21 cellular contexts compared by ENCODE assay signal in the genomic region with DNA sequence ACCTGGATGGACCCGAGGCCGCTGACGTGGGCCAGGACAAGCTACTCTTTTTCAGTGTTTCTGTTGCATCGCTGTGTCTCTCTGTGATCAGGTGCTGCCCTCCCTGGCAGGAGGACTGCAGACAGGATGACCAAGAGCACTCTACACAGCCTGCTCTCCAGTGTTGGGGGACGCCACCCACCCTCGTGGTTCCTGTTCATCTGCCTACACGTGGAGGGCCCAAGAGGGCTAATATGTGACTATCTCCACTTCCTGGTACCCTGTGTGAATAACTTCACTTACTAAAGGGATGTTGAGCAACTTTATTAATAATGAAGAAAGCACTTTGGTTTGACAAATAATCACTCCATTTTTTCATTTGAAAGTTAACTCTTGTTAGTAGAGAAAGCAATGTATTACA.
A peak's percentile ranks its signal among the peaks of the same experiment; 100 is the strongest.
DNase-seq lines count a peak whose midpoint lies in the region; ATAC-seq and TF ChIP-seq lines count a peak whose summit lies in the region.
"Had no signal": no experiment of that assay in that cellular context is flagged by ENCODE, and none has a peak within 500 bp of the region (broad histone marks: within the 10 kb centered on the region; RNA-seq: fewer than 3 reads in every experiment).

No MANE protein-coding gene starts in this region.

- H3K36me3 ChIP-seq in hepatocyte (replicated peaks; ENCODE audit: insufficient read depth, low read depth), result no peaks in the 10 kb centered on the region
- H3K36me3 ChIP-seq: BLaER1 treated with 17β-estradiol and CSF1 and Interleukin-3, amounts not matched to agents 10 nM and 100 nM; cardiac muscle cell had no signal

- peak overlapping the region; percentile 7 for H3K4me2 ChIP-seq in hepatocyte
- H3K4me2 ChIP-seq: BLaER1 treated with 17β-estradiol and CSF1 and Interleukin-3, amounts not matched to agents 10 nM and 100 nM had no signal

- no peaks in the 10 kb centered on the region for H3K9me3 Mint-ChIP-seq in stimulated activated naive CD8-positive, alpha-beta T cell treated with anti-CD3 and anti-CD28 coated beads, Interleukin-15, amount 100 ng/mL, for 72 hours
- H3K9me3 Mint-ChIP-seq: activated CD4-positive, alpha-beta T cell treated with anti-CD3 and anti-CD28 coated beads, Interleukin-2, amount 10 ng/mL, durations not matched to agents 24 days and 14 days had no signal

- H2AFZ ChIP-seq in hepatocyte, result no peak overlapping the region
- H2AFZ ChIP-seq: parathyroid adenoma had no signal

- H3K27me3 Mint-ChIP-seq in stimulated activated naive CD8-positive, alpha-beta T cell treated with anti-CD3 and anti-CD28 coated beads, Interleukin-15, amount 100 ng/mL, for 72 hours, result peaks cover 37% of the 10 kb centered on the region

- H3K27ac ChIP-seq in hepatocyte, result peak overlapping the region; percentile 91
- H3K27ac ChIP-seq: BLaER1 treated with 17β-estradiol and CSF1 and Interleukin-3, amounts not matched to agents 10 nM and 100 nM; cardiac muscle cell; parathyroid adenoma; SJSA1 had no signal

- peaks cover 42% of the 10 kb centered on the region for H3K79me2 ChIP-seq in hepatocyte
- H3K79me2 ChIP-seq: parathyroid adenoma had no signal

- H3K4me1 ChIP-seq in hepatocyte (ENCODE audit: insufficient read depth), result peaks cover 21% of the 10 kb centered on the region
- H3K4me1 ChIP-seq: BLaER1 treated with 17β-estradiol and CSF1 and Interleukin-3, amounts not matched to agents 10 nM and 100 nM; SJSA1 had no signal

- peak; percentile 20 for ATAC-seq in stimulated activated naive CD8-positive, alpha-beta T cell treated with anti-CD3 and anti-CD28 coated beads, Interleukin-15, amount 100 ng/mL, for 72 hours
- no peak for ATAC-seq in stimulated activated naive CD8-positive, alpha-beta T cell treated with anti-CD3 and anti-CD28 coated beads, Interleukin-15, Interleukin-2, amounts not matched to agents 100 U/mL and 50 U/mL, for 24 hours
- peak; percentile 19 for ATAC-seq in sciatic nerve

- no peaks in the 10 kb centered on the region for H3K9me3 ChIP-seq in hepatocyte (ENCODE audit: low read depth)
- H3K9me3 ChIP-seq: BLaER1 treated with 17β-estradiol and CSF1 and Interleukin-3, amounts not matched to agents 10 nM and 100 nM; SJSA1 had no signal

- no peak for DNase-seq in stimulated activated naive CD8-positive, alpha-beta T cell treated with anti-CD3 and anti-CD28 coated beads, Interleukin-15, amount 100 ng/mL, for 72 hours
- DNase-seq in stimulated activated naive CD8-positive, alpha-beta T cell treated with anti-CD3 and anti-CD28 coated beads, Interleukin-15, Interleukin-2, amounts not matched to agents 100 U/mL and 50 U/mL, for 24 hours, result no peak
- no peak for DNase-seq in hepatocyte (ENCODE audit: low spot score)
- no peak for DNase-seq in sciatic nerve (ENCODE audit: low spot score)
- no peak for DNase-seq in activated CD4-positive, alpha-beta T cell treated with anti-CD3 and anti-CD28 coated beads for 48 hours
- DNase-seq in NCI-H226, result no peak
- DNase-seq in DMS153 (lab: John Stamatoyannopoulos, UW), result no peak
- DNase-seq in NOMO-1 treated with dmso at 0.1 percent for 144 hours (lab: John Stamatoyannopoulos, UW; ENCODE audit: unreplicated experiment), result no peak
- DNase-seq: 8988T; activated CD4-positive, alpha-beta T cell treated with anti-CD3 and anti-CD28 coated beads, Interleukin-2, amount 10 ng/mL, durations not matched to agents 24 days and 14 days; activated T-cell treated with anti-CD3 and anti-CD28 coated beads for 4 hours; DMS79; effector CD4-positive, alpha-beta T cell; foreskin fibroblast; NCI-H2227 treated with DMSO at 0.1 percent for 48 hours; T1000 had no signal

- no peaks in the 10 kb centered on the region for H3K9me2 ChIP-seq in hepatocyte (replicated peaks; ENCODE audit: insufficient read depth)

- WGBS in hepatocyte (ENCODE audit: low lambda C conversion rate, missing lambda C conversion rate), result 93% methylated on average over 7 of the region's 7 CpGs

- no peaks in the 10 kb centered on the region for H3K27me3 ChIP-seq in hepatocyte
- H3K27me3 ChIP-seq: cardiac muscle cell, SJSA1 had no signal

- no peaks in the 10 kb centered on the region for H4K20me1 ChIP-seq in hepatocyte (ENCODE audit: insufficient read depth, poor library complexity, severe bottlenecking)

- H3K27ac Mint-ChIP-seq in stimulated activated naive CD8-positive, alpha-beta T cell treated with anti-CD3 and anti-CD28 coated beads, Interleukin-15, amount 100 ng/mL, for 72 hours, result no peak overlapping the region
- H3K27ac Mint-ChIP-seq: activated CD4-positive, alpha-beta T cell treated with anti-CD3 and anti-CD28 coated beads, Interleukin-2, amount 10 ng/mL, durations not matched to agents 24 days and 14 days; activated naive CD8-positive, alpha-beta T cell had no signal

- TF ChIP-seq CTCF in hepatocyte (IDR thresholded peaks at IDR 0.05; ENCODE audit: poor library complexity), result no peak

- H3K4me3 Mint-ChIP-seq in stimulated activated naive CD8-positive, alpha-beta T cell treated with anti-CD3 and anti-CD28 coated beads, Interleukin-15, amount 100 ng/mL, for 72 hours, result no peak overlapping the region
- H3K4me3 Mint-ChIP-seq: activated CD4-positive, alpha-beta T cell treated with anti-CD3 and anti-CD28 coated beads, Interleukin-2, amount 10 ng/mL, durations not matched to agents 24 days and 14 days; activated naive CD8-positive, alpha-beta T cell had no signal

- H3K4me3 ChIP-seq in hepatocyte, result no peak overlapping the region
- H3K4me3 ChIP-seq: BLaER1 treated with 17β-estradiol and CSF1 and Interleukin-3, amounts not matched to agents 10 nM and 100 nM; cardiac muscle cell; SJSA1 had no signal

- intact Hi-C loops in sciatic nerve (cut with DNase I), result no loop called here

- no peaks in the 10 kb centered on the region for H3K4me1 Mint-ChIP-seq in stimulated activated naive CD8-positive, alpha-beta T cell treated with anti-CD3 and anti-CD28 coated beads, Interleukin-15, amount 100 ng/mL, for 72 hours
- H3K4me1 Mint-ChIP-seq: activated CD4-positive, alpha-beta T cell treated with anti-CD3 and anti-CD28 coated beads, Interleukin-2, amount 10 ng/mL, durations not matched to agents 24 days and 14 days had no signal
